Comparison of ENCODE assay signal across 23 cellular contexts in genomic region chr21:44347911-44348451, GRCh38. TPM values are rescaled to one million over a fixed set of nuclear protein-coding genes. Genes with fewer than 3 reads are reported as not detected.
A peak's percentile ranks its signal among the peaks of the same experiment; 100 is the strongest.
DNase-seq lines count a peak whose midpoint lies in the region; ATAC-seq and TF ChIP-seq lines count a peak whose summit lies in the region.
"Had no signal": no experiment of that assay in that cellular context is flagged by ENCODE, and none has a peak within 500 bp of the region (broad histone marks: within the 10 kb centered on the region; RNA-seq: fewer than 3 reads in every experiment).

No MANE protein-coding gene starts in this region.

- H3K27me3 Mint-ChIP-seq in GM23338 (ENCODE audit: insufficient read depth, low read depth, poor library complexity): peaks cover 39% of the 10 kb centered on the region

- no peak for TF ChIP-seq CTCF in GM23338 (conservative IDR thresholded peaks at IDR 0.05; ENCODE audit: low read depth in 2 of 2)
- TF ChIP-seq CTCF in osteoblast (IDR thresholded peaks at IDR 0.05; ENCODE audit: extremely low read depth, low read depth, low read length): no peak
- TF ChIP-seq CTCF in spleen (IDR thresholded peaks at IDR 0.05 in 8 of 11, conservative IDR thresholded peaks at IDR 0.05 in 3 of 11): no peak

- no peaks in the 10 kb centered on the region for H3K79me2 ChIP-seq in GM23338 (replicated peaks; ENCODE audit: insufficient read depth)
- H3K79me2 ChIP-seq in osteoblast (ENCODE audit: insufficient read depth, low read length): no peaks in the 10 kb centered on the region

- no peaks in the 10 kb centered on the region for H3K36me3 ChIP-seq in GM23338 (ENCODE audit: insufficient read depth)
- H3K36me3 ChIP-seq in osteoblast (ENCODE audit: insufficient read depth, low read length): no peaks in the 10 kb centered on the region
- H3K36me3 ChIP-seq in spleen: no peaks in the 10 kb centered on the region
- H3K36me3 ChIP-seq: ascending aorta, heart left ventricle, suprapubic skin, WERI-Rb-1 had no signal

- no peak for TF ChIP-seq POLR2A in spleen (IDR thresholded peaks at IDR 0.05)

- H3K27me3 ChIP-seq in GM23338 (ENCODE audit: insufficient read depth) (peaks cover 36% of the 10 kb centered on the region), osteoblast (ENCODE audit: insufficient read depth, low read length) (peaks cover 23% of the 10 kb centered on the region), spleen (replicated peaks in 1 of 7) (peaks cover 4 to 49% (median 27%) of the 10 kb centered on the region in 7 donors)

- H3K36me3 Mint-ChIP-seq in GM23338 (ENCODE audit: low read depth): no peaks in the 10 kb centered on the region

- no peaks in the 10 kb centered on the region for H3K9me2 ChIP-seq in GM23338 (ENCODE audit: insufficient read depth)

- H3K4me1 Mint-ChIP-seq in GM23338: no peaks in the 10 kb centered on the region; the same call in 1 of the 3 replicates
- H3K4me1 Mint-ChIP-seq: nephron had no signal

- 59 to 66% (median 60%) methylated on average over 19 to 22 of the region's 22 CpGs for WGBS in spleen, 5 donors

- H3K4me3 ChIP-seq in GM23338 (no peak overlapping the region), osteoblast (ENCODE audit: insufficient read depth, low read length) (no peak overlapping the region), spleen (no peak overlapping the region)
- H3K4me3 ChIP-seq: ascending aorta, heart left ventricle, suprapubic skin had no signal

- DNase-seq in GM23338 (ENCODE audit: low spot score) (no peak), NCI-H128 (lab: John Stamatoyannopoulos, UW; ENCODE audit: unreplicated experiment) (peak; percentile 85), SHP77 treated with DMSO at 0.1 percent for 48 hours (lab: John Stamatoyannopoulos, UW) (peak; percentile 44), osteoblast (ENCODE audit: insufficient read length, low spot score, missing footprints) (peak; percentile 62), spleen (no peak), cerebellar cortex (ENCODE audit: low spot score) (no peak)
- DNase-seq: activated CD8-positive, alpha-beta T cell treated with anti-CD3 and anti-CD28 coated beads, Interleukin-2, amount 10 ng/mL, durations not matched to agents 7 days and 5 days; activated naive CD4-positive, alpha-beta T cell treated with anti-CD3 and anti-CD28 coated beads, Interleukin-2, amount 10 ng/mL, durations not matched to agents 7 days and 5 days; activated T-cell treated with anti-CD3 and anti-CD28 coated beads, Interleukin-2, amount 50 U/mL, for 4 hours; NCI-H446; small intestine; stimulated activated CD4-positive, alpha-beta T cell treated with anti-CD3 and anti-CD28 coated beads, Interleukin-4, amount 100 ng/mL, for 4 hours; WERI-Rb-1 had no signal

- H3F3A ChIP-seq in GM23338 (replicated peaks; ENCODE audit: low read depth): no peaks in the 10 kb centered on the region

- no peaks in the 10 kb centered on the region for H3K9me3 Mint-ChIP-seq in GM23338
- H3K9me3 Mint-ChIP-seq: activated naive CD4-positive, alpha-beta T cell treated with anti-CD3 and anti-CD28 coated beads, Interleukin-2, amount 10 ng/mL, durations not matched to agents 7 days and 5 days; activated T-cell treated with anti-CD3 and anti-CD28 coated beads, Interleukin-2, amount 50 U/mL, for 4 hours; nephron; T-helper 1 cell treated with Interleukin-12 subunit alpha and Interleukin-12 subunit beta and Interleukin-4 antibody, amounts not matched to agents 30 μg/mL and 1 μg/mL, for 36 hours had no signal

- intact Hi-C loops in spleen (cut with DNase I; ENCODE audit: low total_unique reads): no loop called here

- H3K4me3 Mint-ChIP-seq in GM23338: no peak overlapping the region
- H3K4me3 Mint-ChIP-seq: activated CD8-positive, alpha-beta T cell treated with anti-CD3 and anti-CD28 coated beads, Interleukin-2, amount 10 ng/mL, durations not matched to agents 7 days and 5 days; activated naive CD4-positive, alpha-beta T cell treated with anti-CD3 and anti-CD28 coated beads, Interleukin-2, amount 10 ng/mL, durations not matched to agents 7 days and 5 days; activated T-cell treated with anti-CD3 and anti-CD28 coated beads, Interleukin-2, amount 50 U/mL, for 4 hours; B cell; nephron; T-helper 1 cell treated with Interleukin-12 subunit alpha and Interleukin-12 subunit beta and Interleukin-4 antibody, amounts not matched to agents 30 μg/mL and 1 μg/mL, for 36 hours had no signal

- no peaks in the 10 kb centered on the region for H3K9me3 ChIP-seq in osteoblast (ENCODE audit: low read depth, low read length)
- no peaks in the 10 kb centered on the region for H3K9me3 ChIP-seq in spleen
- H3K9me3 ChIP-seq: ascending aorta, heart left ventricle, suprapubic skin had no signal

- no peaks in the 10 kb centered on the region for H4K20me1 ChIP-seq in GM23338 (replicated peaks; ENCODE audit: insufficient read depth)
- H4K20me1 ChIP-seq in osteoblast (ENCODE audit: insufficient read depth, low read length): no peaks in the 10 kb centered on the region

- no peak for ATAC-seq in GM23338
- no peak for ATAC-seq in HG03378 (IDR thresholded peaks at IDR 0.05; ENCODE audit: unreplicated experiment)
- ATAC-seq: activated CD8-positive, alpha-beta T cell treated with anti-CD3 and anti-CD28 coated beads, Interleukin-2, amount 10 ng/mL, durations not matched to agents 7 days and 5 days; activated T-cell treated with anti-CD3 and anti-CD28 coated beads, Interleukin-2, amount 50 U/mL, for 4 hours; heart left ventricle; Right ventricle myocardium inferior had no signal

- H3K4me1 ChIP-seq in GM23338 (ENCODE audit: insufficient read depth) (no peaks in the 10 kb centered on the region; the same call in 1 of the 2 replicates), osteoblast (ENCODE audit: insufficient read depth, low read length) (no peaks in the 10 kb centered on the region), spleen (peaks cover 10 to 42% (median 32%) of the 10 kb centered on the region in 6 donors)
- H3K4me1 ChIP-seq: ascending aorta had no signal

- H3K27ac ChIP-seq in GM23338 (ENCODE audit: low read depth) (no peak overlapping the region), osteoblast (ENCODE audit: low read depth, low read length) (no peak overlapping the region), spleen (no peak overlapping the region)
- H3K27ac ChIP-seq: ascending aorta, heart left ventricle, suprapubic skin, WERI-Rb-1 had no signal

- H2AFZ ChIP-seq in GM23338 (0 out of 2 replicates have a peak overlapping the region, but pooled peaks have one; percentile 38), osteoblast (ENCODE audit: low read length) (no peak overlapping the region)

- H3K27ac Mint-ChIP-seq in GM23338: no peak overlapping the region
- H3K27ac Mint-ChIP-seq: activated CD8-positive, alpha-beta T cell treated with anti-CD3 and anti-CD28 coated beads, Interleukin-2, amount 10 ng/mL, durations not matched to agents 7 days and 5 days; activated naive CD4-positive, alpha-beta T cell treated with anti-CD3 and anti-CD28 coated beads, Interleukin-2, amount 10 ng/mL, durations not matched to agents 7 days and 5 days; B cell; nephron; progenitor cell of endocrine pancreas had no signal

- no peak overlapping the region for H3K4me2 ChIP-seq in GM23338
- no peak overlapping the region for H3K4me2 ChIP-seq in osteoblast (ENCODE audit: insufficient read depth, low read length)

TF ChIP-seq in GM23338, 12 proteins besides CTCF, POLR2A, EP300 and RAD21:
- no peak for TF ChIP-seq EZH2 (IDR thresholded peaks at IDR 0.05; ENCODE audit: low read depth, unreplicated experiment)
- no peak for TF ChIP-seq ZNF331 (CRISPR knock-in tag; IDR thresholded peaks at IDR 0.05; ENCODE audit: low read depth)
- TF ChIP-seq, protein P1, sequence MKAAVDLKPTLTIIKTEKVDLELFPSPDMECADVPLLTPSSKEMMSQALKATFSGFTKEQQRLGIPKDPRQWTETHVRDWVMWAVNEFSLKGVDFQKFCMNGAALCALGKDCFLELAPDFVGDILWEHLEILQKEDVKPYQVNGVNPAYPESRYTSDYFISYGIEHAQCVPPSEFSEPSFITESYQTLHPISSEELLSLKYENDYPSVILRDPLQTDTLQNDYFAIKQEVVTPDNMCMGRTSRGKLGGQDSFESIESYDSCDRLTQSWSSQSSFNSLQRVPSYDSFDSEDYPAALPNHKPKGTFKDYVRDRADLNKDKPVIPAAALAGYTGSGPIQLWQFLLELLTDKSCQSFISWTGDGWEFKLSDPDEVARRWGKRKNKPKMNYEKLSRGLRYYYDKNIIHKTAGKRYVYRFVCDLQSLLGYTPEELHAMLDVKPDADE (IDR thresholded peaks at IDR 0.05): no peak
- no peak for TF ChIP-seq STAT1 (IDR thresholded peaks at IDR 0.05; ENCODE audit: unreplicated experiment)
- TF ChIP-seq CREB1 (CRISPR knock-in tag; IDR thresholded peaks at IDR 0.05; ENCODE audit: low read depth): no peak
- no peak for TF ChIP-seq NANOG (IDR thresholded peaks at IDR 0.05; ENCODE audit: borderline replicate concordance)
- no peak for TF ChIP-seq JUNB (IDR thresholded peaks at IDR 0.05; ENCODE audit: unreplicated experiment)

RNA-seq across cellular contexts. Expression of gene TRPM2, which starts 5.4 kb away (rescaled TPM):
- total RNA-seq in GM23338 (2014; rRNA removed; shearing (Covaris generic)): 0.83 and 2.0 TPM in 2 replicates
- polyA plus RNA-seq in GM23338 (2016; fragmentation: Nextera tagmentation; extraction: Ambion mirVana) (0.50 and 0.53 TPM in 2 replicates), spleen (10 to 100 TPM; 20.5 to 44.1 (median 28.4) TPM)
- total RNA-seq in osteoblast (under 0.01 and 0.36 TPM in 2 replicates), spleen (10 to 100 TPM; 10.4 to 35.3 (median 22.0) TPM)
- total RNA-seq: fibroblast of lung had no signal
- polyA plus RNA-seq: fibroblast of lung had no signal

RNA-seq across cellular contexts. Expression of gene CFAP410, which starts 8.8 kb away (rescaled TPM):
- total RNA-seq in GM23338 (2014; rRNA removed; shearing (Covaris generic)): 23.2 and 24.0 TPM in 2 replicates
- polyA plus RNA-seq in GM23338 (2016; fragmentation: Nextera tagmentation; extraction: Ambion mirVana): 11.0 and 15.4 TPM in 2 replicates
- 14.5 and 15.0 TPM in 2 replicates for total RNA-seq in osteoblast
- 10 to 100 TPM; 26.2 to 34.3 (median 32.3) TPM for total RNA-seq in spleen
- polyA plus RNA-seq in spleen: 10 to 100 TPM; 41.5 to 79.8 (median 70.9) TPM

RNA-seq across cellular contexts. Expression of gene PFKL, which starts 48.1 kb away (rescaled TPM):
- 92.3 and 106 TPM in 2 replicates for total RNA-seq in GM23338 (2014; rRNA removed; shearing (Covaris generic))
- polyA plus RNA-seq in GM23338 (2016; fragmentation: Nextera tagmentation; extraction: Ambion mirVana) (39.9 and 40.3 TPM in 2 replicates), spleen (100 to 1,000 TPM in 1 of 3 donors, 10 to 100 TPM in 2; 65.9 to 113 (median 84.4) TPM)
- total RNA-seq in osteoblast (93.1 and 114 TPM in 2 replicates), spleen (100 to 1,000 TPM in 5 of 7 donors, 10 to 100 TPM in 2; 88.1 to 145 (median 126) TPM)

Comparison
In these comparisons a context has a peak if more than half of its experiments do, and no peak if none do; other contexts are left out.
1. DNase-seq: peak in NCI-H128 (single experiment), SHP77 treated with DMSO at 0.1 percent for 48 hours (single experiment) and osteoblast (single experiment); none in GM23338 (single experiment), spleen (single experiment) and cerebellar cortex (single experiment).